In the genomic region with DNA sequence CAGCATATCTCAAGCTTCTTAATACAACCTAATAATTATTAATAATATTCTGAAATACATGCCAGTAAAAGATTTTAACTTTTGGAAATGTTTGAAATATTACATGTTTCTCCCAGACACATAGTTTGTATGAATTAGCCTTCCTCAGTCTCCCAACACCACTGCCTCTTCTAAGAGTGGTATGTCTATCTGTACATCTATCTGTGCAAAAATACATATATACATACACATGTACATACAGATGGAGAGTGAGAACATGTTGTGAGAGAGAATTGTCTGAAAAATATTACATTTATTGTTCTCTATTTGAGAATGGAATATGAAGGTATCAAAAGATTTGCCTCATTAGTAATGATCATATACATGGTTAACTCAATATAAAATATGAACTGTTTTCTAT, we compare ENCODE assay signal across 36 cellular contexts.
"Had no signal": no experiment of that assay in that cellular context is flagged by ENCODE, and none has a peak within 500 bp of the region (broad histone marks: within the 10 kb centered on the region; RNA-seq: fewer than 3 reads in every experiment).

No MANE protein-coding gene starts in this region.

- H3K36me3 ChIP-seq: adrenal gland, brain microvascular endothelial cell had no signal

- H3K27ac ChIP-seq: adrenal gland, body of pancreas, brain microvascular endothelial cell, breast epithelium, VCaP had no signal

- H3K9me3 Mint-ChIP-seq: activated T-cell treated with anti-CD3 and anti-CD28 coated beads, Interleukin-2, amount 50 U/mL, for 4 hours had no signal

- H3K27me3 Mint-ChIP-seq: activated CD4-positive, alpha-beta memory T cell treated with anti-CD3 and anti-CD28 coated beads for 36 hours; activated CD4-positive, alpha-beta T cell treated with anti-CD3 and anti-CD28 coated beads, Interleukin-2, amount 10 ng/mL, durations not matched to agents 24 days and 14 days; activated CD8-positive, alpha-beta T cell treated with anti-CD3 and anti-CD28 coated beads for 36 hours; activated naive CD8-positive, alpha-beta T cell treated with anti-CD3 and anti-CD28 coated beads for 36 hours; activated T-helper 17 cell treated with anti-CD3 and anti-CD28 coated beads, Interleukin-2, amount 50 U/mL, for 72 hours; T-cell; T-helper 17 cell had no signal

- H3K4me1 Mint-ChIP-seq: activated CD4-positive, alpha-beta T cell treated with anti-CD3 and anti-CD28 coated beads, Interleukin-2, amount 10 ng/mL, durations not matched to agents 24 days and 14 days; activated naive CD8-positive, alpha-beta T cell treated with anti-CD3 and anti-CD28 coated beads for 36 hours; activated T-helper 17 cell treated with anti-CD3 and anti-CD28 coated beads, Interleukin-2, amount 50 U/mL, for 72 hours; T-cell; T-helper 17 cell had no signal

- H3K4me1 ChIP-seq: adrenal gland, body of pancreas, breast epithelium had no signal

- DNase-seq: activated CD4-positive, alpha-beta memory T cell treated with anti-CD3 and anti-CD28 coated beads for 36 hours; activated CD4-positive, alpha-beta T cell treated with anti-CD3 and anti-CD28 coated beads for 1 hour; activated CD4-positive, alpha-beta T cell treated with anti-CD3 and anti-CD28 coated beads for 4 hours; activated CD4-positive, alpha-beta T cell treated with anti-CD3 and anti-CD28 coated beads, Interleukin-2, amount 10 ng/mL, durations not matched to agents 24 days and 14 days; activated CD4-positive, alpha-beta T cell treated with anti-CD3 and anti-CD28 coated beads, Interleukin-2, amount 50 U/mL, for 1 hour; activated CD4-positive, alpha-beta T cell treated with anti-CD3 and anti-CD28 coated beads, Interleukin-2, amount 50 U/mL, for 4 hours; activated CD4-positive, CD25-positive, alpha-beta regulatory T cell; activated CD8-positive, alpha-beta memory T cell treated with anti-CD3 and anti-CD28 coated beads, Interleukin-2, amount 50 U/mL, for 4 hours; activated CD8-positive, alpha-beta T cell treated with anti-CD3 and anti-CD28 coated beads for 36 hours; activated effector memory CD4-positive, alpha-beta T cell treated with anti-CD3 and anti-CD28 coated beads, Interleukin-2, amount 50 U/mL, for 16 hours; activated gamma-delta T cell treated with Interleukin-2 at 50 U/mL for 16 hours; activated naive CD4-positive, alpha-beta T cell; activated naive CD4-positive, alpha-beta T cell treated with anti-CD3 and anti-CD28 coated beads for 36 hours; activated naive CD4-positive, alpha-beta T cell treated with anti-CD3 and anti-CD28 coated beads, Interleukin-2, amount 50 U/mL, for 16 hours; activated naive CD8-positive, alpha-beta T cell treated with anti-CD3 and anti-CD28 coated beads for 36 hours; activated T-cell treated with anti-CD3 and anti-CD28 coated beads for 4 hours; activated T-cell treated with anti-CD3 and anti-CD28 coated beads, Interleukin-2, amount 50 U/mL, for 1 hour; activated T-cell treated with anti-CD3 and anti-CD28 coated beads, Interleukin-2, amount 50 U/mL, for 4 hours; activated T-cell treated with anti-CD3 and anti-CD28 coated beads, Interleukin-2, amount 50 U/mL, for 72 hours; adrenal gland; amniotic stem cell; aorta; body of pancreas; brain microvascular endothelial cell; central memory CD4-positive, alpha-beta T cell; T-cell; T-helper 17 cell; T-helper 9 cell had no signal

- H3K27me3 ChIP-seq: adrenal gland, body of pancreas, brain microvascular endothelial cell, breast epithelium had no signal

- ATAC-seq: activated CD4-positive, CD25-positive, alpha-beta regulatory T cell treated with anti-CD3 and anti-CD28 coated beads, Interleukin-2, amount 50 U/mL, for 24 hours; activated CD8-positive, alpha-beta T cell treated with anti-CD3 and anti-CD28 coated beads for 36 hours; activated naive CD4-positive, alpha-beta T cell treated with anti-CD3 and anti-CD28 coated beads, Interleukin-2, amount 50 U/mL, for 72 hours; activated T-cell treated with anti-CD3 and anti-CD28 coated beads, Interleukin-2, amount 50 U/mL, for 4 hours; activated T-cell treated with anti-CD3 and anti-CD28 coated beads, Interleukin-2, amount 50 U/mL, for 72 hours; activated T-helper 17 cell treated with anti-CD3 and anti-CD28 coated beads, Interleukin-2, amount 50 U/mL, for 72 hours; body of pancreas; T-cell; T-helper 17 cell had no signal

- H3K9me3 ChIP-seq: adrenal gland, body of pancreas, breast epithelium had no signal

- H3K27ac Mint-ChIP-seq: activated CD4-positive, alpha-beta memory T cell treated with anti-CD3 and anti-CD28 coated beads for 36 hours; activated CD4-positive, alpha-beta T cell treated with anti-CD3 and anti-CD28 coated beads, Interleukin-2, amount 10 ng/mL, durations not matched to agents 24 days and 14 days; activated CD8-positive, alpha-beta T cell treated with anti-CD3 and anti-CD28 coated beads for 36 hours; activated naive CD4-positive, alpha-beta T cell treated with anti-CD3 and anti-CD28 coated beads for 36 hours; activated naive CD4-positive, alpha-beta T cell treated with anti-CD3 and anti-CD28 coated beads, Interleukin-2, amount 50 U/mL, for 72 hours; activated naive CD8-positive, alpha-beta T cell treated with anti-CD3 and anti-CD28 coated beads for 36 hours; activated T-cell treated with anti-CD3 and anti-CD28 coated beads, Interleukin-2, amount 50 U/mL, for 72 hours; activated T-helper 1 cell treated with anti-CD3 and anti-CD28 coated beads, Interleukin-12 subunit alpha, Interleukin-12 subunit beta, Interleukin-2, Interleukin-4 antibody, amounts not matched to agents 30 ng/mL and 10 ng/mL and 1 ng/mL, durations not matched to agents 14 hours and 24 hours and 36 hours; activated T-helper 17 cell treated with anti-CD3 and anti-CD28 coated beads, Interleukin-2, amount 50 U/mL, for 72 hours; T-cell; T-helper 17 cell had no signal

- H3K4me3 ChIP-seq: adrenal gland, body of pancreas, breast epithelium had no signal

- H3K36me3 Mint-ChIP-seq: activated CD4-positive, alpha-beta memory T cell treated with anti-CD3 and anti-CD28 coated beads for 36 hours; activated naive CD4-positive, alpha-beta T cell treated with anti-CD3 and anti-CD28 coated beads, Interleukin-2, amount 50 U/mL, for 72 hours; activated naive CD8-positive, alpha-beta T cell treated with anti-CD3 and anti-CD28 coated beads for 36 hours; T-cell had no signal

- H3K4me3 Mint-ChIP-seq: activated CD4-positive, alpha-beta memory T cell treated with anti-CD3 and anti-CD28 coated beads for 36 hours; activated CD4-positive, alpha-beta T cell treated with anti-CD3 and anti-CD28 coated beads, Interleukin-2, amount 10 ng/mL, durations not matched to agents 24 days and 14 days; activated CD8-positive, alpha-beta T cell treated with anti-CD3 and anti-CD28 coated beads for 36 hours; activated naive CD4-positive, alpha-beta T cell treated with anti-CD3 and anti-CD28 coated beads for 36 hours; activated naive CD8-positive, alpha-beta T cell treated with anti-CD3 and anti-CD28 coated beads for 36 hours; activated T-cell treated with anti-CD3 and anti-CD28 coated beads, Interleukin-2, amount 50 U/mL, for 4 hours; activated T-cell treated with anti-CD3 and anti-CD28 coated beads, Interleukin-2, amount 50 U/mL, for 72 hours; activated T-helper 1 cell treated with anti-CD3 and anti-CD28 coated beads, Interleukin-12 subunit alpha, Interleukin-12 subunit beta, Interleukin-2, Interleukin-4 antibody, amounts not matched to agents 30 ng/mL and 10 ng/mL and 1 ng/mL, durations not matched to agents 14 hours and 24 hours and 36 hours; activated T-helper 17 cell treated with anti-CD3 and anti-CD28 coated beads, Interleukin-2, amount 50 U/mL, for 72 hours; T-cell; T-helper 17 cell had no signal

- FAIRE-seq: astrocyte, TTC549 had no signal
